Comparison of ENCODE assay signal across 8 cellular contexts in the genomic region with DNA sequence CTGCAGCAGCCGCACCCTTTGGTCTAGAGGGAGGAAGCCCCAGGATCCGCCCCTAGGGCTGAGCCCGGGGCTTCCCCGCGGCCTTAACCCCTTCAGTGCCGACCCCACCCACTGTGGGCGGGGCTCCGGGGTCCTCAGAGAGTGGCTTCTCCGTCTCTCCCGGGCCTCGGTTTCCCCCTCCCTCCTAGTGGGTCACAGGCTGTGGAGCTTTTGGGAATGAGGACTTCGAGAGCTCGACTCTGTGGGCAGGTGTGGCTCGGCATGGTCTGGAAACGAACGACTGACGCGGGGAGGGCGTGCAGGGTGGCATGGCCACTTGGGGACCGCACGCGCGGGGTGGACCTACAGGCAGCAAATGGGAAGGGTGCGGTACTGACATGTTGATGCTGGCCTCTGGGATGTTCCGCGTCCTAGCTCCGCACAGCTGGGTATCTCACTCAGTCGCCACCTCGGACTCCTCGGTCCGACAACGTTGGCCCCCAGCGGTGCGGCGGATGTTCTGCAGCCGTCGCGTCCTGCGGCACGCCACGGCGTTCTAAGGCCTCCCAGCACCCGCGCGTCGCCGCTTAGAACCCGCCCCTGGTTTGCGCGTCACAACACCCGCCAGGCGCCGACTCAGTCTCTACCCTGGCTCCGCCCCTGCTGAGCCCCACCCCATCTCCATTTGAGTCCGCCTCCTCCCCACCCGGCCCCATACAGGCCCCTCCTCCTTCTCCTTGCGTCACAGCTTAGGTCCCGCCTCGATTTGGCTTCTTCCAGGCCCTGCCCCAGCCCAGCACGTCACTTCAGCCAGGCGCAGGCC. TPM values are rescaled to one million over a fixed set of nuclear protein-coding genes. Genes with fewer than 3 reads are reported as not detected.
A peak's percentile ranks its signal among the peaks of the same experiment; 100 is the strongest.
DNase-seq lines count a peak whose midpoint lies in the region; ATAC-seq and TF ChIP-seq lines count a peak whose summit lies in the region.

A gene with protein sequence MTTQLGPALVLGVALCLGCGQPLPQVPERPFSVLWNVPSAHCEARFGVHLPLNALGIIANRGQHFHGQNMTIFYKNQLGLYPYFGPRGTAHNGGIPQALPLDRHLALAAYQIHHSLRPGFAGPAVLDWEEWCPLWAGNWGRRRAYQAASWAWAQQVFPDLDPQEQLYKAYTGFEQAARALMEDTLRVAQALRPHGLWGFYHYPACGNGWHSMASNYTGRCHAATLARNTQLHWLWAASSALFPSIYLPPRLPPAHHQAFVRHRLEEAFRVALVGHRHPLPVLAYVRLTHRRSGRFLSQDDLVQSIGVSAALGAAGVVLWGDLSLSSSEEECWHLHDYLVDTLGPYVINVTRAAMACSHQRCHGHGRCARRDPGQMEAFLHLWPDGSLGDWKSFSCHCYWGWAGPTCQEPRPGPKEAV (minus strand): TSS at position 570 of the 802 bp plus-strand sequence. CDS start 3,803 bp downstream, outside the sequence.
A gene with protein sequence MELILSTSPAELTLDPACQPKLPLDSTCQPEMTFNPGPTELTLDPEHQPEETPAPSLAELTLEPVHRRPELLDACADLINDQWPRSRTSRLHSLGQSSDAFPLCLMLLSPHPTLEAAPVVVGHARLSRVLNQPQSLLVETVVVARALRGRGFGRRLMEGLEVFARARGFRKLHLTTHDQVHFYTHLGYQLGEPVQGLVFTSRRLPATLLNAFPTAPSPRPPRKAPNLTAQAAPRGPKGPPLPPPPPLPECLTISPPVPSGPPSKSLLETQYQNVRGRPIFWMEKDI (minus strand): TSS at position 570 of the 802 bp plus-strand sequence. CDS start 1,942 bp downstream, outside the sequence.

- no peaks in the 10 kb centered on the region for H3K9me3 ChIP-seq in OCI-LY7 (ENCODE audit: low read length)

- intact Hi-C loops in OCI-LY7 (cut with micrococcal nuclease; ENCODE audit: unreplicated experiment), result loop anchor here (1.0 to 5.0 kb wide), 3 partner anchors 25 to 52 kb away; no protein-coding TSS in a partner anchor

- H3K79me2 ChIP-seq in OCI-LY7 (ENCODE audit: insufficient read depth, low read depth, low read length), result no peaks in the 10 kb centered on the region

- peak within 1 kb of the TSS; percentile 91 for H3K4me2 ChIP-seq in OCI-LY7 (ENCODE audit: low read length)

- H3K4me1 ChIP-seq in OCI-LY7 (ENCODE audit: insufficient read depth, low read length, poor library complexity, severe bottlenecking), result peaks cover 19% of the 10 kb centered on the region

- H2AFZ ChIP-seq in OCI-LY7 (ENCODE audit: low read length), result peak within 1 kb of the TSS; percentile 85

- H3K9me2 ChIP-seq in OCI-LY7 (ENCODE audit: insufficient read depth, low read length), result no peaks in the 10 kb centered on the region

- peak; percentile 76 for ATAC-seq in GM21515 (IDR thresholded peaks at IDR 0.05; ENCODE audit: unreplicated experiment)

- CTCF ChIA-PET in OCI-LY7 (lab: Charles Lee; ENCODE audit: unreplicated experiment), result interaction anchor here (0.5 to 1.5 kb wide), 4 partner anchors 29 to 80 kb away, joined by 3 to 7 read pairs (median 4); a partner anchor contains a TSS

- TF ChIP-seq CTCF in OCI-LY7 (conservative IDR thresholded peaks at IDR 0.05; ENCODE audit: low read length), result peak; percentile 59; the same call in 1 of the 2 replicates
- peak; percentile 30 for TF ChIP-seq CTCF in epithelial cell of esophagus (IDR thresholded peaks at IDR 0.05; ENCODE audit: insufficient read depth, low read depth, low read length, missing control alignments)

- H3K27ac ChIP-seq in OCI-LY7 (ENCODE audit: low read depth, low read length, poor library complexity, severe bottlenecking), result peak within 1 kb of the TSS; percentile 58

- no peaks in the 10 kb centered on the region for H4K20me1 ChIP-seq in OCI-LY7 (ENCODE audit: insufficient read depth, low read length)

- BruUV-seq in OCI-LY7 (replicated peaks; lab: Mats Ljungman, UMichigan), result no TSS peak

- POLR2A ChIA-PET in OCI-LY7 (lab: Charles Lee), result interaction anchor here (0.6 to 2.4 kb wide), 9 partner anchors 15 to 1086 kb away, joined by 3 to 13 read pairs (median 3); a partner anchor contains a TSS

- DNase-seq in DMS 273 treated with DMSO at 0.1 percent for 48 hours (lab: John Stamatoyannopoulos, UW) (peak; percentile 91), HuH-7 (ENCODE audit: low spot score) (peak; percentile 98), OCI-LY7 (ENCODE audit: low spot score) (peak; percentile 99), activated T-cell treated with anti-CD3 and anti-CD28 coated beads for 24 hours (ENCODE audit: low read depth) (peak; percentile 98), epithelial cell of esophagus (ENCODE audit: low read depth) (peak; percentile 100), mucosa of gallbladder (ENCODE audit: low spot score) (peak; percentile 100)
- peak; percentile 99 for DNase-seq in stimulated activated CD8-positive, alpha-beta memory T cell treated with anti-CD3 and anti-CD28 coated beads, Interleukin-4, amount 100 ng/mL, for 4 hours (ENCODE audit: low read depth in 2 of 2, low spot score in 1 of 2)

- H3K4me3 ChIP-seq in OCI-LY7 (ENCODE audit: low read depth, low read length, poor library complexity, severe bottlenecking), result peak within 1 kb of the TSS; percentile 78
- peak within 1 kb of the TSS; percentile 92 for H3K4me3 ChIP-seq in epithelial cell of esophagus (ENCODE audit: low read length)

- H3K36me3 ChIP-seq in OCI-LY7 (ENCODE audit: insufficient read depth, low read length), result no peaks in the 10 kb centered on the region

RNA-seq across cellular contexts. Expression of the first gene that starts in this region (rescaled TPM):
- 1.2 and 2.7 TPM in 2 replicates for total RNA-seq in OCI-LY7 (2014; rRNA removed; shearing (Covaris generic))
- total RNA-seq in OCI-LY7 (2022) (3.5 and 4.4 TPM in 2 replicates), mucosa of gallbladder (7.8 TPM)

RNA-seq across cellular contexts. Expression of the second gene that starts in this region (rescaled TPM):
- 13.6 and 18.7 TPM in 2 replicates for total RNA-seq in OCI-LY7 (2014; rRNA removed; shearing (Covaris generic))
- total RNA-seq in OCI-LY7 (2022) (18.7 and 21.7 TPM in 2 replicates), mucosa of gallbladder (12.7 TPM)

Comparison
In these comparisons a context has a peak if more than half of its experiments do, and no peak if none do; other contexts are left out.
1. Peak in every context shown above with its lines: DNase-seq, ATAC-seq, H3K4me3 ChIP-seq and H3K27ac ChIP-seq.